ENCODE assay signal across 24 cellular contexts in the genomic region with DNA sequence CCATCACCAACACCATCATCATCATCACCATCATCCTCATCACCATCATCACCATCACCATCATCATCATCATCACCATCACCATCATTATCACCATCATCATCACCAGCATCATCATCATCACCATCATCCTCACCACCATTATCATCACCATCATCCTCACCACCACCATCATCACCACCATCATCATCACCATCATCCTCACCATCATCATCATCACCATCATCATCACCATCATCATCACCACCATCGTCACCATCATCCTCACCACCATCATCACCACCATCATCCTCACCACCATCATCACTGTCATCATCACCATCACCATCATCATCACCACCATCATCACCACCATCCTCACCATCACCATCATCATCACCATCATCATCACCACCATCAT.
"Had no signal": no experiment of that assay in that cellular context is flagged by ENCODE, and none has a peak within 500 bp of the region (broad histone marks: within the 10 kb centered on the region; RNA-seq: fewer than 3 reads in every experiment).

No MANE protein-coding gene starts in this region.

- FAIRE-seq: colon, frontal cortex, keratinocyte had no signal

- H3K4me2 ChIP-seq: neural progenitor cell had no signal

- H2AFZ ChIP-seq: neural progenitor cell had no signal

- H3K36me3 ChIP-seq: neural progenitor cell, prostate gland, right atrium auricular region, sigmoid colon, stomach, thyroid gland had no signal

- H3K4me1 Mint-ChIP-seq: memory B cell; naive thymus-derived CD4-positive, alpha-beta T cell; nephron; stimulated activated effector memory CD8-positive, alpha-beta T cell treated with anti-CD3 and anti-CD28 coated beads, Interleukin-12 subunit alpha, Interleukin-12 subunit beta, amount 100 ng/mL, for 72 hours had no signal

- H3K9me3 ChIP-seq: prostate gland, thyroid gland had no signal

- H3K27me3 ChIP-seq: dorsolateral prefrontal cortex, neural progenitor cell, right atrium auricular region, sigmoid colon, stomach, thyroid gland had no signal

- H3K9me3 Mint-ChIP-seq: neural progenitor cell had no signal

- H3K4me3 ChIP-seq: dorsolateral prefrontal cortex, lung, neural progenitor cell, prostate gland, right atrium auricular region, sigmoid colon, stomach, thyroid gland had no signal

- H3K9ac ChIP-seq: neural progenitor cell had no signal

- H3K27ac Mint-ChIP-seq: memory B cell; naive thymus-derived CD4-positive, alpha-beta T cell; nephron; neural progenitor cell; stimulated activated effector memory CD8-positive, alpha-beta T cell treated with anti-CD3 and anti-CD28 coated beads, Interleukin-12 subunit alpha, Interleukin-12 subunit beta, amount 100 ng/mL, for 72 hours had no signal

- ATAC-seq: left lobe of liver; naive thymus-derived CD4-positive, alpha-beta T cell; stimulated activated effector memory CD8-positive, alpha-beta T cell treated with anti-CD3 and anti-CD28 coated beads, Interleukin-12 subunit alpha, Interleukin-12 subunit beta, amount 100 ng/mL, for 72 hours had no signal

- H3K27ac ChIP-seq: neural progenitor cell, prostate gland, sigmoid colon, stomach, thyroid gland had no signal

- H3K4me1 ChIP-seq: neural progenitor cell, prostate gland, right atrium auricular region, stomach had no signal

- DNase-seq: dorsolateral prefrontal cortex; effector CD4-positive, alpha-beta T cell; head of caudate nucleus; midbrain; naive thymus-derived CD4-positive, alpha-beta T cell; nucleus accumbens; sigmoid colon; stimulated activated CD4-positive, alpha-beta T cell treated with anti-CD3 and anti-CD28 coated beads, Interleukin-2, amount 100 ng/mL, for 24 hours; stimulated activated CD4-positive, alpha-beta T cell treated with anti-CD3 and anti-CD28 coated beads, Interleukin-4, amount 100 ng/mL, for 24 hours; stimulated activated naive CD4-positive, alpha-beta T cell treated with Interleukin-2 at 50 U/mL for 16 hours; stomach; thyroid gland; trophoblast cell had no signal

- H3K36me3 Mint-ChIP-seq: memory B cell; naive thymus-derived CD4-positive, alpha-beta T cell; neural progenitor cell; stimulated activated effector memory CD8-positive, alpha-beta T cell treated with anti-CD3 and anti-CD28 coated beads, Interleukin-12 subunit alpha, Interleukin-12 subunit beta, amount 100 ng/mL, for 72 hours had no signal

- H3K4me3 Mint-ChIP-seq: memory B cell; naive thymus-derived CD4-positive, alpha-beta T cell; nephron; neural progenitor cell; stimulated activated effector memory CD8-positive, alpha-beta T cell treated with anti-CD3 and anti-CD28 coated beads, Interleukin-12 subunit alpha, Interleukin-12 subunit beta, amount 100 ng/mL, for 72 hours had no signal
